In genomic region chr13:28100149-28101121, GRCh38 we compare ENCODE assay signal across 8 cellular contexts. TPM values are rescaled to one million over a fixed set of nuclear protein-coding genes. Genes with fewer than 3 reads are reported as not detected.
DNase-seq lines count a peak whose midpoint lies in the region; ATAC-seq, FAIRE-seq and TF ChIP-seq lines count a peak whose summit lies in the region.

FLT3 (minus strand) TSS chr13:28100576; CDS start chr13:28100510, 66 bp downstream.

- H3K4me1 ChIP-seq in mucosa of descending colon (ENCODE audit: low read depth) (peaks cover 14% of the 10 kb centered on the region), thoracic aorta (ENCODE audit: control insufficient read depth in 1 of 2, low read depth in 2 of 2) (peaks cover 5 to 17% of the 10 kb centered on the region in 2 donors)

- peak within 1 kb of the TSS in 2 of 3 donors; percentile 40 to 50 for H3K27ac Mint-ChIP-seq in IgD-negative memory B cell
- H3K27ac Mint-ChIP-seq in effector memory CD8-positive, alpha-beta T cell, result no peak within 1 kb of the TSS

- peaks cover 2 to 13% (median 6%) of the 10 kb centered on the region in 3 donors for H3K4me1 Mint-ChIP-seq in IgD-negative memory B cell
- H3K4me1 Mint-ChIP-seq in effector memory CD8-positive, alpha-beta T cell (ENCODE audit: low read depth in 2 of 2), result no peaks in the 10 kb centered on the region

- ATAC-seq in GM18505 (IDR thresholded peaks at IDR 0.05; ENCODE audit: unreplicated experiment) (peak; percentile 80), mucosa of descending colon (peak; percentile 70), thoracic aorta (ENCODE audit: insufficient number of reproducible peaks, low FRiP score, low read depth) (no peak)
- peak; percentile 66 for ATAC-seq in effector memory CD8-positive, alpha-beta T cell (replicated peaks)

- peaks cover 2% of the 10 kb centered on the region for H3K36me3 Mint-ChIP-seq in IgD-negative memory B cell
- H3K36me3 Mint-ChIP-seq in effector memory CD8-positive, alpha-beta T cell (ENCODE audit: insufficient read depth), result no peaks in the 10 kb centered on the region

- H3K27me3 ChIP-seq in WERI-Rb-1 (ENCODE audit: insufficient read depth, low read depth, severe bottlenecking), result peaks cover 77% of the 10 kb centered on the region
- peaks cover 18% of the 10 kb centered on the region for H3K27me3 ChIP-seq in thoracic aorta (replicated peaks; ENCODE audit: insufficient read depth)

- H3K9me3 ChIP-seq in WERI-Rb-1 (ENCODE audit: severe bottlenecking) (peaks cover 6% of the 10 kb centered on the region), mucosa of descending colon (no peaks in the 10 kb centered on the region), thoracic aorta (peaks cover 3% of the 10 kb centered on the region)

- in situ Hi-C loops in ACHN (cut with HindIII; ENCODE audit: low pct_ligation_motif_present, low pct_unique_long_range_greater_than_20kb, low sequenced_read_pairs), result no loop called here

- H3K27me3 Mint-ChIP-seq in IgD-negative memory B cell, result peaks cover 34% of the 10 kb centered on the region
- H3K27me3 Mint-ChIP-seq in effector memory CD8-positive, alpha-beta T cell, result peaks cover 64 to 84% of the 10 kb centered on the region in 2 donors

- DNase-seq in ACHN, result peak; percentile 87
- DNase-seq in WERI-Rb-1, result peak; percentile 70
- no peak for DNase-seq in effector memory CD8-positive, alpha-beta T cell
- DNase-seq in mucosa of descending colon, result peak; percentile 30 to 60 (median 35)
- no peak for DNase-seq in thoracic aorta (ENCODE audit: low spot score)
- no peak for DNase-seq in D721Med (ENCODE audit: insufficient read length, low spot score)

- H3K4me3 ChIP-seq in WERI-Rb-1 (ENCODE audit: low read depth, low read length), result peak within 1 kb of the TSS; percentile 56
- no peak within 1 kb of the TSS for H3K4me3 ChIP-seq in mucosa of descending colon
- peak within 1 kb of the TSS; percentile 69 for H3K4me3 ChIP-seq in thoracic aorta

- no peak within 1 kb of the TSS for H3K27ac ChIP-seq in WERI-Rb-1
- no peak within 1 kb of the TSS for H3K27ac ChIP-seq in thoracic aorta

- intact Hi-C loops in mucosa of descending colon (cut with DNase I, micrococcal nuclease), result no loop called here

- peaks cover 0 to 2% (median 0%) of the 10 kb centered on the region in 3 donors for H3K9me3 Mint-ChIP-seq in IgD-negative memory B cell
- no peaks in the 10 kb centered on the region for H3K9me3 Mint-ChIP-seq in effector memory CD8-positive, alpha-beta T cell

- peak within 1 kb of the TSS; percentile 76 to 88 (median 86) for H3K4me3 Mint-ChIP-seq in IgD-negative memory B cell
- peak within 1 kb of the TSS; percentile 65 to 66 for H3K4me3 Mint-ChIP-seq in effector memory CD8-positive, alpha-beta T cell

- H3K36me3 ChIP-seq in WERI-Rb-1, result no peaks in the 10 kb centered on the region
- no peaks in the 10 kb centered on the region for H3K36me3 ChIP-seq in mucosa of descending colon (ENCODE audit: low read depth)
- no peaks in the 10 kb centered on the region for H3K36me3 ChIP-seq in thoracic aorta

- no peak for TF ChIP-seq POLR2A in GM18505 (IDR thresholded peaks at IDR 0.05; ENCODE audit: borderline replicate concordance, extremely low read depth, insufficient read depth, insufficient read length)

- FAIRE-seq in D721Med (lab: Jason Lieb, UNC), result no peak

- TF ChIP-seq CTCF in WERI-Rb-1 (IDR thresholded peaks at IDR 0.05; ENCODE audit: low read depth, low read length) (no peak), mucosa of descending colon (IDR thresholded peaks at IDR 0.05) (no peak), thoracic aorta (IDR thresholded peaks at IDR 0.05) (no peak), D721Med (IDR thresholded peaks at IDR 0.05; ENCODE audit: insufficient read depth, missing control alignments) (no peak)

RNA-seq across cellular contexts. Expression of gene FLT3, which starts in this region (rescaled TPM):
- polyA plus RNA-seq in IgD-negative memory B cell, result 0.80 TPM
- total RNA-seq in mucosa of descending colon (under 1 TPM; 0.09 to 0.51 (median 0.41) TPM), thoracic aorta (1 to 10 TPM in 1 of 2 donors, under 1 TPM in 1; 0.81 to 1.1 TPM)

Comparison
In these comparisons a context has a peak if more than half of its experiments do, and no peak if none do; other contexts are left out.
1. Peak in DNase-seq and ATAC-seq in mucosa of descending colon; RNA of the gene not detected or under 1 TPM.
2. DNase-seq: peak in ACHN (single experiment) and WERI-Rb-1 (single experiment); none in effector memory CD8-positive, alpha-beta T cell (0 of 3), thoracic aorta (single experiment) and D721Med (single experiment).
3. H3K27ac Mint-ChIP-seq: peak in IgD-negative memory B cell (2 of 3); none in effector memory CD8-positive, alpha-beta T cell (0 of 2).